ENCODE assay signal across 19 cellular contexts in the genomic region with DNA sequence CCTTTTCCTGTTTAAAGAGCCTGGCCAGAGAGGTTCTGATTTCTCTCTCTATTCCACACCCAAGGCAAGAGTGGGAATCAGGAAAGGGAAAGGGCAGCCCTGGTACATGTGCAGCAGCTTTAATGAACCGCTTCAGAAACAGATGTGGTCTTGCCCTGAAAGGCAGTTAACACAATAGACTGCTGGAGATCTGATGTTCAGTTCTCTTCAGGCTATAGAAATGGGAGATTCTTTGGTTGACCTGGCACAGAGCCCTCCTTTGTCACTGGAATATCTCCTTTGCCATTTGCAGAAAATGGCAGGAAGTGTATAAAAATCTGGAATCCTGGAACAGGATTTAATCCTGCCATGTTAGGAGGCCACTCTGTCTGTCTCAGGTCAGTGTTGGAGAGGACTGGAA.
"Had no signal": no experiment of that assay in that cellular context is flagged by ENCODE, and none has a peak within 500 bp of the region (broad histone marks: within the 10 kb centered on the region; RNA-seq: fewer than 3 reads in every experiment).

No MANE protein-coding gene starts in this region.

- H3K27me3 ChIP-seq: pancreas, spleen had no signal

- H3K9me3 ChIP-seq: pancreas, spleen had no signal

- H3K36me3 ChIP-seq: pancreas, spleen had no signal

- H3K4me3 ChIP-seq: lung, pancreas, spleen had no signal

- H3K36me3 Mint-ChIP-seq: T-cell, WTC11 had no signal

- H3K4me1 Mint-ChIP-seq: T-cell, WTC11 had no signal

- H3K4me1 ChIP-seq: pancreas had no signal

- H3K27ac Mint-ChIP-seq: activated CD4-positive, alpha-beta T cell treated with anti-CD3 and anti-CD28 coated beads for 36 hours; activated naive CD8-positive, alpha-beta T cell; activated T-helper 1 cell treated with anti-CD3 and anti-CD28 coated beads, Interleukin-12 subunit alpha, Interleukin-12 subunit beta, Interleukin-2, Interleukin-4 antibody, amounts not matched to agents 30 ng/mL and 10 ng/mL and 1 ng/mL, durations not matched to agents 14 hours and 24 hours and 36 hours; dendritic cell treated with granulocyte-macrophage colony-stimulating factor and Interleukin-4, amounts not matched to agents 40 ng/mL and 50 ng/mL, for 4 days; T-cell; WTC11 had no signal

- DNase-seq: activated CD4-positive, alpha-beta T cell treated with anti-CD3 and anti-CD28 coated beads for 36 hours; activated CD4-positive, alpha-beta T cell treated with anti-CD3 and anti-CD28 coated beads, Interleukin-2, amount 50 U/mL, for 48 hours; activated T-cell treated with anti-CD3 and anti-CD28 coated beads for 4 hours; amniotic stem cell; effector memory CD4-positive, alpha-beta T cell; foreskin fibroblast; glutamatergic neuron; hypothalamus; islet precursor cell; left colon; pancreas; spleen; stimulated activated naive CD4-positive, alpha-beta T cell; T-cell had no signal

- H3K4me3 Mint-ChIP-seq: activated CD4-positive, alpha-beta T cell treated with anti-CD3 and anti-CD28 coated beads for 36 hours; activated naive CD8-positive, alpha-beta T cell; activated T-helper 1 cell treated with anti-CD3 and anti-CD28 coated beads, Interleukin-12 subunit alpha, Interleukin-12 subunit beta, Interleukin-2, Interleukin-4 antibody, amounts not matched to agents 30 ng/mL and 10 ng/mL and 1 ng/mL, durations not matched to agents 14 hours and 24 hours and 36 hours; dendritic cell treated with granulocyte-macrophage colony-stimulating factor and Interleukin-4, amounts not matched to agents 40 ng/mL and 50 ng/mL, for 4 days; T-cell; WTC11 had no signal

- H3K9me3 Mint-ChIP-seq: activated T-helper 1 cell treated with anti-CD3 and anti-CD28 coated beads, Interleukin-12 subunit alpha, Interleukin-12 subunit beta, Interleukin-2, Interleukin-4 antibody, amounts not matched to agents 30 ng/mL and 10 ng/mL and 1 ng/mL, durations not matched to agents 14 hours and 24 hours and 36 hours; dendritic cell treated with granulocyte-macrophage colony-stimulating factor and Interleukin-4, amounts not matched to agents 40 ng/mL and 50 ng/mL, for 4 days; T-cell; WTC11 had no signal

- H3K27ac ChIP-seq: pancreas had no signal

- ATAC-seq: activated CD4-positive, alpha-beta T cell treated with anti-CD3 and anti-CD28 coated beads for 36 hours; left colon; pancreas; T-cell; WTC11 had no signal

- H3K27me3 Mint-ChIP-seq: dendritic cell treated with granulocyte-macrophage colony-stimulating factor and Interleukin-4, amounts not matched to agents 40 ng/mL and 50 ng/mL, for 4 days had no signal
